ENCODE assay signal across 1 cellular context in genomic region chr15:58528197-58528870, GRCh38.
TF ChIP-seq lines count a peak whose summit lies in the region.

No MANE protein-coding gene starts in this region.

TF ChIP-seq in A549, 52 proteins besides CTCF, POLR2A, EP300 and RAD21 (continued from another document):
- TF ChIP-seq HMGXB4 (CRISPR knock-in tag; IDR thresholded peaks at IDR 0.05; ENCODE audit: borderline replicate concordance), result no peak
- TF ChIP-seq MAX (IDR thresholded peaks at IDR 0.05), result peak; percentile 65; the same call in 1 of the 2 replicates
- TF ChIP-seq CEBPB (IDR thresholded peaks at IDR 0.05), result peak in 1 of 2 experiments; percentile 57; a peak in 1 of 4 replicates
- no peak for TF ChIP-seq ZSCAN20 (CRISPR knock-in tag; IDR thresholded peaks at IDR 0.05)
- TF ChIP-seq JUNB (IDR thresholded peaks at IDR 0.05), result no peak
- no peak for TF ChIP-seq USF2 (IDR thresholded peaks at IDR 0.05)
- no peak for TF ChIP-seq SREBF2 (IDR thresholded peaks at IDR 0.05)
- no peak for TF ChIP-seq EHMT2 (IDR thresholded peaks at IDR 0.05; ENCODE audit: low read depth)
- TF ChIP-seq GATA3 (IDR thresholded peaks at IDR 0.05; ENCODE audit: borderline replicate concordance), result peak; percentile 81
- no peak for TF ChIP-seq MAZ (IDR thresholded peaks at IDR 0.05; ENCODE audit: borderline replicate concordance, low read depth, low read length)
